In genomic region chr4:177214935-177215334, GRCh38 we compare ENCODE assay signal across 20 cellular contexts.
DNase-seq lines count a peak whose midpoint lies in the region; ATAC-seq, FAIRE-seq and TF ChIP-seq lines count a peak whose summit lies in the region.
"Had no signal": no experiment of that assay in that cellular context is flagged by ENCODE, and none has a peak within 500 bp of the region (broad histone marks: within the 10 kb centered on the region; RNA-seq: fewer than 3 reads in every experiment).

No MANE protein-coding gene starts in this region.

- dilution Hi-C loops in mammary epithelial cell (cut with HindIII; ENCODE audit: low sequenced_read_pairs), result no loop called here

- H3K36me3 ChIP-seq in mammary epithelial cell (ENCODE audit: insufficient read depth, low read length) (no peaks in the 10 kb centered on the region), breast epithelium (no peaks in the 10 kb centered on the region), astrocyte (ENCODE audit: insufficient read depth, low read length) (no peaks in the 10 kb centered on the region)
- H3K36me3 ChIP-seq: BE2C, esophagus muscularis mucosa, HAP-1, suprapubic skin had no signal

- H3K4me2 ChIP-seq in mammary epithelial cell (ENCODE audit: insufficient read depth, low read depth, low read length) (no peak overlapping the region), astrocyte (ENCODE audit: low read length) (no peak overlapping the region)

- H3K79me2 ChIP-seq in mammary epithelial cell (ENCODE audit: insufficient read depth, low read length) (no peaks in the 10 kb centered on the region), astrocyte (ENCODE audit: insufficient read depth, low read length) (no peaks in the 10 kb centered on the region)

- no peak for FAIRE-seq in astrocyte (lab: Jason Lieb, UNC)
- FAIRE-seq: GM18507, islet of Langerhans had no signal

- H3K4me3 ChIP-seq in mammary epithelial cell (replicated peaks in 1 of 3; ENCODE audit: insufficient read depth in 1 of 3, low read depth in 2 of 3, low read length in 3 of 3) (no peak overlapping the region), breast epithelium (no peak overlapping the region), astrocyte (ENCODE audit: insufficient read depth, low read depth, low read length) (no peak overlapping the region)
- H3K4me3 ChIP-seq: esophagus muscularis mucosa, HAP-1, SK-N-MC, suprapubic skin had no signal

- in situ Hi-C loops in mammary epithelial cell (cut with MboI; ENCODE audit: low sequenced_read_pairs in 2 of 2), result no loop called here

- no peak overlapping the region for H3K9ac ChIP-seq in mammary epithelial cell (ENCODE audit: insufficient read depth, low read length)
- H3K9ac ChIP-seq in astrocyte (ENCODE audit: low read length), result no peak overlapping the region

- H3K36me3 Mint-ChIP-seq in astrocyte (ENCODE audit: low read depth, unreplicated experiment), result no peaks in the 10 kb centered on the region
- H3K36me3 Mint-ChIP-seq: activated naive CD4-positive, alpha-beta T cell treated with anti-CD3 and anti-CD28 coated beads, Interleukin-2, amount 50 U/mL, for 24 hours had no signal

- H3K9me3 Mint-ChIP-seq in astrocyte (ENCODE audit: unreplicated experiment), result no peaks in the 10 kb centered on the region
- no peaks in the 10 kb centered on the region for H3K9me3 Mint-ChIP-seq in stimulated activated naive CD8-positive, alpha-beta T cell treated with anti-CD3 and anti-CD28 coated beads, Interleukin-15, amount 100 ng/mL, for 72 hours
- H3K9me3 Mint-ChIP-seq: activated naive CD4-positive, alpha-beta T cell treated with anti-CD3 and anti-CD28 coated beads, Interleukin-2, amount 50 U/mL, for 24 hours; nephron had no signal

- H3K4me1 ChIP-seq in mammary epithelial cell (ENCODE audit: insufficient read depth, low read length), result no peaks in the 10 kb centered on the region
- H3K4me1 ChIP-seq in breast epithelium, result no peaks in the 10 kb centered on the region
- H3K4me1 ChIP-seq in astrocyte (ENCODE audit: insufficient read depth, low read length), result no peaks in the 10 kb centered on the region
- H3K4me1 ChIP-seq: BE2C, esophagus muscularis mucosa, HAP-1, suprapubic skin had no signal

- no peaks in the 10 kb centered on the region for H3K27me3 Mint-ChIP-seq in astrocyte (ENCODE audit: low read depth, unreplicated experiment)
- H3K27me3 Mint-ChIP-seq in stimulated activated naive CD8-positive, alpha-beta T cell treated with anti-CD3 and anti-CD28 coated beads, Interleukin-15, amount 100 ng/mL, for 72 hours, result no peaks in the 10 kb centered on the region

- H3K27ac ChIP-seq in mammary epithelial cell (ENCODE audit: insufficient read depth, low read depth, low read length) (no peak overlapping the region), breast epithelium (no peak overlapping the region), astrocyte (ENCODE audit: low read depth, low read length) (no peak overlapping the region)
- H3K27ac ChIP-seq: esophagus muscularis mucosa, SK-N-MC, suprapubic skin had no signal

- intact Hi-C loops in mammary epithelial cell (cut with micrococcal nuclease), result no loop called here
- intact Hi-C loops in breast epithelium (cut with DNase I; ENCODE audit: low total_unique reads), result no loop called here

- H3K27ac Mint-ChIP-seq in astrocyte (ENCODE audit: unreplicated experiment), result peak overlapping the region; percentile 60
- H3K27ac Mint-ChIP-seq in stimulated activated naive CD8-positive, alpha-beta T cell treated with anti-CD3 and anti-CD28 coated beads, Interleukin-15, amount 100 ng/mL, for 72 hours, result no peak overlapping the region
- H3K27ac Mint-ChIP-seq: activated naive CD4-positive, alpha-beta T cell treated with anti-CD3 and anti-CD28 coated beads, Interleukin-2, amount 50 U/mL, for 24 hours; nephron had no signal

- H4K20me1 ChIP-seq in mammary epithelial cell (ENCODE audit: insufficient read depth, low read length), result no peaks in the 10 kb centered on the region
- H4K20me1 ChIP-seq in astrocyte (ENCODE audit: insufficient read depth, low read length), result no peaks in the 10 kb centered on the region

- no peaks in the 10 kb centered on the region for H3K9me3 ChIP-seq in mammary epithelial cell (replicated peaks; ENCODE audit: insufficient read depth, low read length)
- H3K9me3 ChIP-seq in breast epithelium, result no peaks in the 10 kb centered on the region
- H3K9me3 ChIP-seq in astrocyte (ENCODE audit: insufficient read depth, low read depth, low read length), result no peaks in the 10 kb centered on the region
- H3K9me3 ChIP-seq: BE2C, esophagus muscularis mucosa, HAP-1, suprapubic skin had no signal

- H3K4me1 Mint-ChIP-seq in astrocyte (ENCODE audit: low read depth, unreplicated experiment), result no peaks in the 10 kb centered on the region
- H3K4me1 Mint-ChIP-seq in stimulated activated naive CD8-positive, alpha-beta T cell treated with anti-CD3 and anti-CD28 coated beads, Interleukin-15, amount 100 ng/mL, for 72 hours, result no peaks in the 10 kb centered on the region
- H3K4me1 Mint-ChIP-seq: activated naive CD4-positive, alpha-beta T cell treated with anti-CD3 and anti-CD28 coated beads, Interleukin-2, amount 50 U/mL, for 24 hours; nephron had no signal

- H2AFZ ChIP-seq in mammary epithelial cell (ENCODE audit: low read depth, low read length), result no peak overlapping the region
- H2AFZ ChIP-seq in astrocyte (ENCODE audit: low read depth, low read length), result no peak overlapping the region

- WGBS in mammary epithelial cell (ENCODE audit: low coverage, missing lambda C conversion rate), result 89% methylated on average over 5 of the region's 5 CpGs

- ATAC-seq in stimulated activated naive CD8-positive, alpha-beta T cell treated with anti-CD3 and anti-CD28 coated beads, Interleukin-15, amount 100 ng/mL, for 72 hours, result peak; percentile 55
- ATAC-seq in HG03469 (IDR thresholded peaks at IDR 0.05; ENCODE audit: unreplicated experiment), result no peak

- CTCF ChIA-PET in mammary epithelial cell (lab: Charles Lee; ENCODE audit: low non-redundant PET), result no interaction called here

- H3K27me3 ChIP-seq in mammary epithelial cell (ENCODE audit: insufficient read depth, low read length) (no peaks in the 10 kb centered on the region), breast epithelium (no peaks in the 10 kb centered on the region), astrocyte (ENCODE audit: insufficient read depth, low read length) (no peaks in the 10 kb centered on the region)
- H3K27me3 ChIP-seq: BE2C, esophagus muscularis mucosa, suprapubic skin had no signal

- BruUV-seq in mammary epithelial cell (replicated peaks; lab: Mats Ljungman, UMichigan), result no TSS peak

- no peak for TF ChIP-seq CTCF in mammary epithelial cell (conservative IDR thresholded peaks at IDR 0.05 in 1 of 2, IDR thresholded peaks at IDR 0.05 in 1 of 2; ENCODE audit: extremely low read depth in 1 of 2, insufficient read depth in 1 of 2, low read depth in 1 of 2, low read length in 2 of 2)
- TF ChIP-seq CTCF in breast epithelium (IDR thresholded peaks at IDR 0.05), result no peak
- no peak for TF ChIP-seq CTCF in astrocyte (IDR thresholded peaks at IDR 0.05; ENCODE audit: insufficient read depth, low read depth, low read length)

- DNase-seq in mammary epithelial cell (peak; percentile 54), breast epithelium (ENCODE audit: low spot score in 2 of 2) (no peak), HCEC 1CT (peak; percentile 72), astrocyte (ENCODE audit: low read depth) (peak; percentile 79), SIG-M5 (lab: John Stamatoyannopoulos, UW) (no peak)
- DNase-seq in stimulated activated naive CD8-positive, alpha-beta T cell treated with anti-CD3 and anti-CD28 coated beads, Interleukin-15, amount 100 ng/mL, for 72 hours, result peak in 1 of 2 donors; percentile 21
- DNase-seq: BE2C, MM.1S, NCI-H2081 treated with DMSO at 0.1 percent for 48 hours, NCI-H526 treated with DMSO at 0.1 percent for 48 hours, OCI-M1 had no signal

- H3K4me3 Mint-ChIP-seq in astrocyte (ENCODE audit: unreplicated experiment), result no peak overlapping the region
- H3K4me3 Mint-ChIP-seq in stimulated activated naive CD8-positive, alpha-beta T cell treated with anti-CD3 and anti-CD28 coated beads, Interleukin-15, amount 100 ng/mL, for 72 hours, result no peak overlapping the region
- H3K4me3 Mint-ChIP-seq: activated naive CD4-positive, alpha-beta T cell treated with anti-CD3 and anti-CD28 coated beads, Interleukin-2, amount 50 U/mL, for 24 hours; nephron had no signal

- TF ChIP-seq POLR2A in breast epithelium (IDR thresholded peaks at IDR 0.05), result no peak

Comparison
In these comparisons a context has a peak if more than half of its experiments do, and no peak if none do; other contexts are left out.
1. DNase-seq: peak in mammary epithelial cell (single experiment), HCEC 1CT (single experiment) and astrocyte (single experiment); none in breast epithelium (0 of 2) and SIG-M5 (single experiment).